In the genomic region with DNA sequence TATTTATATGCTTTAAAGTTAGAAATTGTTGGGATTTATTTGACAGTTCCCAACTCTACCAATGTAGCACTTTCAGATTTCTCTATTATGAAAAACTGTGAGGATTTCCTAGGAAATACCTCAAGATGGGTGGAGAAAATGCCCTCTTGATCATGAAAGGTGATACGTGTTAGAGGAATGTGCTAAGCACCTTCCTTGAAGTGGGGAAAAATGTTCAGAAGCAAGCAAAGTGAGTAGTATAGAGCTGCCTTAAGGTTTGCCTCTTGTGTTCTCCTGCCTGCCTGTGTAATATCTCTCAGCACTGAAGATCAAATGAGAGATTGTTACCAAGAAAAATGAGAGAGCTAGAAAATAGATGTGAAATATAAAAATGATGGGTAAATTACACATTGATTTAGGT, we compare ENCODE assay signal across 2 cellular contexts.
TF ChIP-seq lines count a peak whose summit lies in the region.

No MANE protein-coding gene starts in this region.

TF ChIP-seq in HepG2, 621 proteins besides CTCF, POLR2A, EP300 and RAD21:
- TF ChIP-seq, protein P1, sequence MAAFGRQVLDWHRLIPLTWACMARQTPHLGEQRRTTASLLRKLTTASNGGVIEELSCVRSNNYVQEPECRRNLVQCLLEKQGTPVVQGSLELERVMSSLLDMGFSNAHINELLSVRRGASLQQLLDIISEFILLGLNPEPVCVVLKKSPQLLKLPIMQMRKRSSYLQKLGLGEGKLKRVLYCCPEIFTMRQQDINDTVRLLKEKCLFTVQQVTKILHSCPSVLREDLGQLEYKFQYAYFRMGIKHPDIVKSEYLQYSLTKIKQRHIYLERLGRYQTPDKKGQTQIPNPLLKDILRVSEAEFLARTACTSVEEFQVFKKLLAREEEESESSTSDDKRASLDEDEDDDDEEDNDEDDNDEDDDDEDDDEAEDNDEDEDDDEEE (CRISPR knock-in tag; IDR thresholded peaks at IDR 0.05): no peak
- no peak for TF ChIP-seq SIX4 (CRISPR knock-in tag; IDR thresholded peaks at IDR 0.05)
- no peak for TF ChIP-seq DNMT3B (CRISPR knock-in tag; conservative IDR thresholded peaks at IDR 0.05)
- no peak for TF ChIP-seq FOXA3 (CRISPR knock-in tag; IDR thresholded peaks at IDR 0.05)
- TF ChIP-seq MIER3 (CRISPR knock-in tag; IDR thresholded peaks at IDR 0.05; ENCODE audit: borderline replicate concordance): no peak
- no peak for TF ChIP-seq SP5 (CRISPR knock-in tag; IDR thresholded peaks at IDR 0.05; ENCODE audit: borderline replicate concordance, low read depth)
- TF ChIP-seq TBP (CRISPR knock-in tag; IDR thresholded peaks at IDR 0.05): no peak
- peak; percentile 26 for TF ChIP-seq RBM22 (optimal IDR thresholded peaks at IDR 0.05; ENCODE audit: low read length)

TF ChIP-seq in WTC11, 78 proteins besides CTCF, POLR2A, EP300 and RAD21:
- TF ChIP-seq ZNF416 (CRISPR knock-in tag; IDR thresholded peaks at IDR 0.05): no peak
- TF ChIP-seq TCF7 (CRISPR knock-in tag; IDR thresholded peaks at IDR 0.05; ENCODE audit: low read depth): no peak
- TF ChIP-seq ZBTB21 (CRISPR knock-in tag; IDR thresholded peaks at IDR 0.05; ENCODE audit: borderline replicate concordance): no peak
- no peak for TF ChIP-seq SMAD4 (CRISPR knock-in tag; IDR thresholded peaks at IDR 0.05)
- TF ChIP-seq TEAD1 (CRISPR knock-in tag; IDR thresholded peaks at IDR 0.05): no peak
- TF ChIP-seq CREM (CRISPR knock-in tag; IDR thresholded peaks at IDR 0.05): no peak
- no peak for TF ChIP-seq OVOL2 (CRISPR knock-in tag; IDR thresholded peaks at IDR 0.05; ENCODE audit: borderline replicate concordance)
- TF ChIP-seq, protein P2, sequence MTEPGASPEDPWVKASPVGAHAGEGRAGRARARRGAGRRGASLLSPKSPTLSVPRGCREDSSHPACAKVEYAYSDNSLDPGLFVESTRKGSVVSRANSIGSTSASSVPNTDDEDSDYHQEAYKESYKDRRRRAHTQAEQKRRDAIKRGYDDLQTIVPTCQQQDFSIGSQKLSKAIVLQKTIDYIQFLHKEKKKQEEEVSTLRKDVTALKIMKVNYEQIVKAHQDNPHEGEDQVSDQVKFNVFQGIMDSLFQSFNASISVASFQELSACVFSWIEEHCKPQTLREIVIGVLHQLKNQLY (CRISPR knock-in tag; IDR thresholded peaks at IDR 0.05): no peak
- no peak for TF ChIP-seq EMX1 (CRISPR knock-in tag; IDR thresholded peaks at IDR 0.05)
- TF ChIP-seq, protein P3, sequence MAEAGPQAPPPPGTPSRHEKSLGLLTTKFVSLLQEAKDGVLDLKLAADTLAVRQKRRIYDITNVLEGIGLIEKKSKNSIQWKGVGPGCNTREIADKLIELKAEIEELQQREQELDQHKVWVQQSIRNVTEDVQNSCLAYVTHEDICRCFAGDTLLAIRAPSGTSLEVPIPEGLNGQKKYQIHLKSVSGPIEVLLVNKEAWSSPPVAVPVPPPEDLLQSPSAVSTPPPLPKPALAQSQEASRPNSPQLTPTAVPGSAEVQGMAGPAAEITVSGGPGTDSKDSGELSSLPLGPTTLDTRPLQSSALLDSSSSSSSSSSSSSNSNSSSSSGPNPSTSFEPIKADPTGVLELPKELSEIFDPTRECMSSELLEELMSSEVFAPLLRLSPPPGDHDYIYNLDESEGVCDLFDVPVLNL (CRISPR knock-in tag; IDR thresholded peaks at IDR 0.05; ENCODE audit: borderline replicate concordance, low read depth): no peak
- no peak for TF ChIP-seq ZNF317 (CRISPR knock-in tag; IDR thresholded peaks at IDR 0.05; ENCODE audit: borderline replicate concordance, low read depth)
- no peak for TF ChIP-seq ETV6 (CRISPR knock-in tag; IDR thresholded peaks at IDR 0.05)
- TF ChIP-seq, protein P4, sequence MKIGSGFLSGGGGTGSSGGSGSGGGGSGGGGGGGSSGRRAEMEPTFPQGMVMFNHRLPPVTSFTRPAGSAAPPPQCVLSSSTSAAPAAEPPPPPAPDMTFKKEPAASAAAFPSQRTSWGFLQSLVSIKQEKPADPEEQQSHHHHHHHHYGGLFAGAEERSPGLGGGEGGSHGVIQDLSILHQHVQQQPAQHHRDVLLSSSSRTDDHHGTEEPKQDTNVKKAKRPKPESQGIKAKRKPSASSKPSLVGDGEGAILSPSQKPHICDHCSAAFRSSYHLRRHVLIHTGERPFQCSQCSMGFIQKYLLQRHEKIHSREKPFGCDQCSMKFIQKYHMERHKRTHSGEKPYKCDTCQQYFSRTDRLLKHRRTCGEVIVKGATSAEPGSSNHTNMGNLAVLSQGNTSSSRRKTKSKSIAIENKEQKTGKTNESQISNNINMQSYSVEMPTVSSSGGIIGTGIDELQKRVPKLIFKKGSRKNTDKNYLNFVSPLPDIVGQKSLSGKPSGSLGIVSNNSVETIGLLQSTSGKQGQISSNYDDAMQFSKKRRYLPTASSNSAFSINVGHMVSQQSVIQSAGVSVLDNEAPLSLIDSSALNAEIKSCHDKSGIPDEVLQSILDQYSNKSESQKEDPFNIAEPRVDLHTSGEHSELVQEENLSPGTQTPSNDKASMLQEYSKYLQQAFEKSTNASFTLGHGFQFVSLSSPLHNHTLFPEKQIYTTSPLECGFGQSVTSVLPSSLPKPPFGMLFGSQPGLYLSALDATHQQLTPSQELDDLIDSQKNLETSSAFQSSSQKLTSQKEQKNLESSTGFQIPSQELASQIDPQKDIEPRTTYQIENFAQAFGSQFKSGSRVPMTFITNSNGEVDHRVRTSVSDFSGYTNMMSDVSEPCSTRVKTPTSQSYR (CRISPR knock-in tag; IDR thresholded peaks at IDR 0.05): no peak
- no peak for TF ChIP-seq FOXJ3 (CRISPR knock-in tag; IDR thresholded peaks at IDR 0.05; ENCODE audit: borderline replicate concordance)
- TF ChIP-seq, protein P5, sequence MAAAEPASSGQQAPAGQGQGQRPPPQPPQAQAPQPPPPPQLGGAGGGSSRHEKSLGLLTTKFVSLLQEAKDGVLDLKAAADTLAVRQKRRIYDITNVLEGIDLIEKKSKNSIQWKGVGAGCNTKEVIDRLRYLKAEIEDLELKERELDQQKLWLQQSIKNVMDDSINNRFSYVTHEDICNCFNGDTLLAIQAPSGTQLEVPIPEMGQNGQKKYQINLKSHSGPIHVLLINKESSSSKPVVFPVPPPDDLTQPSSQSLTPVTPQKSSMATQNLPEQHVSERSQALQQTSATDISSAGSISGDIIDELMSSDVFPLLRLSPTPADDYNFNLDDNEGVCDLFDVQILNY (CRISPR knock-in tag; IDR thresholded peaks at IDR 0.05): no peak
- TF ChIP-seq, protein P6, sequence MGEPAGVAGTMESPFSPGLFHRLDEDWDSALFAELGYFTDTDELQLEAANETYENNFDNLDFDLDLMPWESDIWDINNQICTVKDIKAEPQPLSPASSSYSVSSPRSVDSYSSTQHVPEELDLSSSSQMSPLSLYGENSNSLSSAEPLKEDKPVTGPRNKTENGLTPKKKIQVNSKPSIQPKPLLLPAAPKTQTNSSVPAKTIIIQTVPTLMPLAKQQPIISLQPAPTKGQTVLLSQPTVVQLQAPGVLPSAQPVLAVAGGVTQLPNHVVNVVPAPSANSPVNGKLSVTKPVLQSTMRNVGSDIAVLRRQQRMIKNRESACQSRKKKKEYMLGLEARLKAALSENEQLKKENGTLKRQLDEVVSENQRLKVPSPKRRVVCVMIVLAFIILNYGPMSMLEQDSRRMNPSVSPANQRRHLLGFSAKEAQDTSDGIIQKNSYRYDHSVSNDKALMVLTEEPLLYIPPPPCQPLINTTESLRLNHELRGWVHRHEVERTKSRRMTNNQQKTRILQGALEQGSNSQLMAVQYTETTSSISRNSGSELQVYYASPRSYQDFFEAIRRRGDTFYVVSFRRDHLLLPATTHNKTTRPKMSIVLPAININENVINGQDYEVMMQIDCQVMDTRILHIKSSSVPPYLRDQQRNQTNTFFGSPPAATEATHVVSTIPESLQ (CRISPR knock-in tag; IDR thresholded peaks at IDR 0.05): no peak
- no peak for TF ChIP-seq NR1H2 (CRISPR knock-in tag; IDR thresholded peaks at IDR 0.05)
- TF ChIP-seq, protein P7, sequence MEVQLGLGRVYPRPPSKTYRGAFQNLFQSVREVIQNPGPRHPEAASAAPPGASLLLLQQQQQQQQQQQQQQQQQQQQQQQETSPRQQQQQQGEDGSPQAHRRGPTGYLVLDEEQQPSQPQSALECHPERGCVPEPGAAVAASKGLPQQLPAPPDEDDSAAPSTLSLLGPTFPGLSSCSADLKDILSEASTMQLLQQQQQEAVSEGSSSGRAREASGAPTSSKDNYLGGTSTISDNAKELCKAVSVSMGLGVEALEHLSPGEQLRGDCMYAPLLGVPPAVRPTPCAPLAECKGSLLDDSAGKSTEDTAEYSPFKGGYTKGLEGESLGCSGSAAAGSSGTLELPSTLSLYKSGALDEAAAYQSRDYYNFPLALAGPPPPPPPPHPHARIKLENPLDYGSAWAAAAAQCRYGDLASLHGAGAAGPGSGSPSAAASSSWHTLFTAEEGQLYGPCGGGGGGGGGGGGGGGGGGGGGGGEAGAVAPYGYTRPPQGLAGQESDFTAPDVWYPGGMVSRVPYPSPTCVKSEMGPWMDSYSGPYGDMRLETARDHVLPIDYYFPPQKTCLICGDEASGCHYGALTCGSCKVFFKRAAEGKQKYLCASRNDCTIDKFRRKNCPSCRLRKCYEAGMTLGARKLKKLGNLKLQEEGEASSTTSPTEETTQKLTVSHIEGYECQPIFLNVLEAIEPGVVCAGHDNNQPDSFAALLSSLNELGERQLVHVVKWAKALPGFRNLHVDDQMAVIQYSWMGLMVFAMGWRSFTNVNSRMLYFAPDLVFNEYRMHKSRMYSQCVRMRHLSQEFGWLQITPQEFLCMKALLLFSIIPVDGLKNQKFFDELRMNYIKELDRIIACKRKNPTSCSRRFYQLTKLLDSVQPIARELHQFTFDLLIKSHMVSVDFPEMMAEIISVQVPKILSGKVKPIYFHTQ (CRISPR knock-in tag; IDR thresholded peaks at IDR 0.05): no peak
- TF ChIP-seq PRRX2 (CRISPR knock-in tag; IDR thresholded peaks at IDR 0.05): no peak
